8 cellular contexts compared by ENCODE assay signal in the genomic region with DNA sequence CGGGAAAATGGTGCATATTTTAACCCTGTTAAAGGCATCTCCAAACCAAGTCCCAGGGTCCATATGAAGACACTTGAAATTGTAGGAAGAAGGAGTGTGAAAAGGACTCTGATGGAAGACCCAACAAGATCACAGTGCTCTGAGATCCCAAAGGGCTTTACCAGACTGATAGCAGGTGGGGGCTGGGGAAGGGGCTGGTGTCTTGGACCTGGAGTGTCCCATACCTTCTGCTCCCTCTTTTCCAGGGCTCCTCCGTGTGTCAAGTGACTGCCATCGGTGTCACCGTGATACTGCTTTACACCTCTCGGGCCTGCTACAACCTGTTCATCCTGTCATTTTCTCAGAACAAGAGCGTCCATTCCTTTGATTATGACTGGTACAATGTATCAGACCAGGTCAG.
"Had no signal": no experiment of that assay in that cellular context is flagged by ENCODE, and none has a peak within 500 bp of the region (broad histone marks: within the 10 kb centered on the region; RNA-seq: fewer than 3 reads in every experiment).

No MANE protein-coding gene starts in this region.

- H3K9me3 Mint-ChIP-seq: GM23338, H9 had no signal

- DNase-seq: H9, HCEC 1CT, IMR-90 had no signal

- FAIRE-seq: H1, H54, HTR-8/SVneo, K562 had no signal

- H3K4me3 Mint-ChIP-seq: GM23338, H9 had no signal

- H3K4me3 ChIP-seq: GM23338, K562 had no signal

- ATAC-seq: GM23338, K562 had no signal

- H3K27ac Mint-ChIP-seq: GM23338 had no signal
